Comparison of ENCODE assay signal across 1 cellular context in the genomic region with DNA sequence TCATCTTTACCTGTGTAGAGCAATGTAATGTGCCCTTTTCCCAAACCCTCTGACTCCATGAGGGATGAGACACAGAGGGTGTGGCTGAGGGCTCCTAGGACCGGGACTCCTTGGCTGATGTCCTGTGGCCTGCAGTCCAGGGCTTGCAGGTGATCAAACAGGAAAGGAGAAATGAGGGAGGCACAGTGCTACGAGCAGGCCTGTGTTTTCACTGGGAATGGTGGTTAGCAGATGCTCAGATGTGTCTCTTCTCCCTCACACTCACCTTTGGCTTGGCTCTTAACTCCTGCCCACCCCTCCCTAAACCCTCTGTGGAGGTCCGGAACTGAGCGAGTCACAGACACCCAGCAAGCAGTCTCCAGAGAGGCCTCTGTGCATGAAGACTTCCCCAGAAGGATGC.
TF ChIP-seq lines count a peak whose summit lies in the region.

No MANE protein-coding gene starts in this region.

TF ChIP-seq in GM23338, 12 proteins besides CTCF, POLR2A, EP300 and RAD21 (continued from another document):
- no peak for TF ChIP-seq ZNF462 (CRISPR knock-in tag; IDR thresholded peaks at IDR 0.05)
- TF ChIP-seq EZH2phosphoT487 (IDR thresholded peaks at IDR 0.05; ENCODE audit: unreplicated experiment): no peak
- TF ChIP-seq, protein P1, sequence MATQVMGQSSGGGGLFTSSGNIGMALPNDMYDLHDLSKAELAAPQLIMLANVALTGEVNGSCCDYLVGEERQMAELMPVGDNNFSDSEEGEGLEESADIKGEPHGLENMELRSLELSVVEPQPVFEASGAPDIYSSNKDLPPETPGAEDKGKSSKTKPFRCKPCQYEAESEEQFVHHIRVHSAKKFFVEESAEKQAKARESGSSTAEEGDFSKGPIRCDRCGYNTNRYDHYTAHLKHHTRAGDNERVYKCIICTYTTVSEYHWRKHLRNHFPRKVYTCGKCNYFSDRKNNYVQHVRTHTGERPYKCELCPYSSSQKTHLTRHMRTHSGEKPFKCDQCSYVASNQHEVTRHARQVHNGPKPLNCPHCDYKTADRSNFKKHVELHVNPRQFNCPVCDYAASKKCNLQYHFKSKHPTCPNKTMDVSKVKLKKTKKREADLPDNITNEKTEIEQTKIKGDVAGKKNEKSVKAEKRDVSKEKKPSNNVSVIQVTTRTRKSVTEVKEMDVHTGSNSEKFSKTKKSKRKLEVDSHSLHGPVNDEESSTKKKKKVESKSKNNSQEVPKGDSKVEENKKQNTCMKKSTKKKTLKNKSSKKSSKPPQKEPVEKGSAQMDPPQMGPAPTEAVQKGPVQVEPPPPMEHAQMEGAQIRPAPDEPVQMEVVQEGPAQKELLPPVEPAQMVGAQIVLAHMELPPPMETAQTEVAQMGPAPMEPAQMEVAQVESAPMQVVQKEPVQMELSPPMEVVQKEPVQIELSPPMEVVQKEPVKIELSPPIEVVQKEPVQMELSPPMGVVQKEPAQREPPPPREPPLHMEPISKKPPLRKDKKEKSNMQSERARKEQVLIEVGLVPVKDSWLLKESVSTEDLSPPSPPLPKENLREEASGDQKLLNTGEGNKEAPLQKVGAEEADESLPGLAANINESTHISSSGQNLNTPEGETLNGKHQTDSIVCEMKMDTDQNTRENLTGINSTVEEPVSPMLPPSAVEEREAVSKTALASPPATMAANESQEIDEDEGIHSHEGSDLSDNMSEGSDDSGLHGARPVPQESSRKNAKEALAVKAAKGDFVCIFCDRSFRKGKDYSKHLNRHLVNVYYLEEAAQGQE (IDR thresholded peaks at IDR 0.05; ENCODE audit: unreplicated experiment): no peak
